In the genomic region with DNA sequence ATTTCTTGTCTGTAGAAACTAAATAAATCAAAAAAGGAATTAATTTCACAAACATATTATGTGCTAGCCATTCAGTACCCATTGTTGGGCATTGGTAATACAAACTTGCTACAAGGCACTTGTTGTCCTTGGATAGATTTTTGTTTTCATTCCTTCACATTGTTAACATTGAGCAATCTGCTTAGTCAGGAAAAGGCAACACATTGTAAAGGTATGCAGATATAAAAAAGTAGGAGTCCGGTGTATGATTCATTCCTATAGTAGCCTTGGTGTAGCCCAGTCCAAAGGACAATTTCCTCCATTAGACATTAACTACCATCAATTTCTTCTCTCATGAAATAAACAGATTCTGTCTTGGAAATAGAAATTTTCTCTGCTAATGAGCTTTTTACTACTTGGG, we compare ENCODE assay signal across 1 cellular context.
TF ChIP-seq lines count a peak whose summit lies in the region.

No MANE protein-coding gene starts in this region.

TF ChIP-seq in WTC11, 78 proteins besides CTCF, POLR2A, EP300 and RAD21 (continued from another document):
- TF ChIP-seq, protein P1, sequence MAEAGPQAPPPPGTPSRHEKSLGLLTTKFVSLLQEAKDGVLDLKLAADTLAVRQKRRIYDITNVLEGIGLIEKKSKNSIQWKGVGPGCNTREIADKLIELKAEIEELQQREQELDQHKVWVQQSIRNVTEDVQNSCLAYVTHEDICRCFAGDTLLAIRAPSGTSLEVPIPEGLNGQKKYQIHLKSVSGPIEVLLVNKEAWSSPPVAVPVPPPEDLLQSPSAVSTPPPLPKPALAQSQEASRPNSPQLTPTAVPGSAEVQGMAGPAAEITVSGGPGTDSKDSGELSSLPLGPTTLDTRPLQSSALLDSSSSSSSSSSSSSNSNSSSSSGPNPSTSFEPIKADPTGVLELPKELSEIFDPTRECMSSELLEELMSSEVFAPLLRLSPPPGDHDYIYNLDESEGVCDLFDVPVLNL (CRISPR knock-in tag; IDR thresholded peaks at IDR 0.05; ENCODE audit: borderline replicate concordance, low read depth) = no peak
- TF ChIP-seq, protein P2, sequence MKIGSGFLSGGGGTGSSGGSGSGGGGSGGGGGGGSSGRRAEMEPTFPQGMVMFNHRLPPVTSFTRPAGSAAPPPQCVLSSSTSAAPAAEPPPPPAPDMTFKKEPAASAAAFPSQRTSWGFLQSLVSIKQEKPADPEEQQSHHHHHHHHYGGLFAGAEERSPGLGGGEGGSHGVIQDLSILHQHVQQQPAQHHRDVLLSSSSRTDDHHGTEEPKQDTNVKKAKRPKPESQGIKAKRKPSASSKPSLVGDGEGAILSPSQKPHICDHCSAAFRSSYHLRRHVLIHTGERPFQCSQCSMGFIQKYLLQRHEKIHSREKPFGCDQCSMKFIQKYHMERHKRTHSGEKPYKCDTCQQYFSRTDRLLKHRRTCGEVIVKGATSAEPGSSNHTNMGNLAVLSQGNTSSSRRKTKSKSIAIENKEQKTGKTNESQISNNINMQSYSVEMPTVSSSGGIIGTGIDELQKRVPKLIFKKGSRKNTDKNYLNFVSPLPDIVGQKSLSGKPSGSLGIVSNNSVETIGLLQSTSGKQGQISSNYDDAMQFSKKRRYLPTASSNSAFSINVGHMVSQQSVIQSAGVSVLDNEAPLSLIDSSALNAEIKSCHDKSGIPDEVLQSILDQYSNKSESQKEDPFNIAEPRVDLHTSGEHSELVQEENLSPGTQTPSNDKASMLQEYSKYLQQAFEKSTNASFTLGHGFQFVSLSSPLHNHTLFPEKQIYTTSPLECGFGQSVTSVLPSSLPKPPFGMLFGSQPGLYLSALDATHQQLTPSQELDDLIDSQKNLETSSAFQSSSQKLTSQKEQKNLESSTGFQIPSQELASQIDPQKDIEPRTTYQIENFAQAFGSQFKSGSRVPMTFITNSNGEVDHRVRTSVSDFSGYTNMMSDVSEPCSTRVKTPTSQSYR (CRISPR knock-in tag; IDR thresholded peaks at IDR 0.05) = no peak
- TF ChIP-seq ZNF232 (CRISPR knock-in tag; IDR thresholded peaks at IDR 0.05) = no peak
- TF ChIP-seq SMAD3 (CRISPR knock-in tag; IDR thresholded peaks at IDR 0.05; ENCODE audit: borderline replicate concordance) = no peak
- TF ChIP-seq, protein P3, sequence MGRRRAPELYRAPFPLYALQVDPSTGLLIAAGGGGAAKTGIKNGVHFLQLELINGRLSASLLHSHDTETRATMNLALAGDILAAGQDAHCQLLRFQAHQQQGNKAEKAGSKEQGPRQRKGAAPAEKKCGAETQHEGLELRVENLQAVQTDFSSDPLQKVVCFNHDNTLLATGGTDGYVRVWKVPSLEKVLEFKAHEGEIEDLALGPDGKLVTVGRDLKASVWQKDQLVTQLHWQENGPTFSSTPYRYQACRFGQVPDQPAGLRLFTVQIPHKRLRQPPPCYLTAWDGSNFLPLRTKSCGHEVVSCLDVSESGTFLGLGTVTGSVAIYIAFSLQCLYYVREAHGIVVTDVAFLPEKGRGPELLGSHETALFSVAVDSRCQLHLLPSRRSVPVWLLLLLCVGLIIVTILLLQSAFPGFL (CRISPR knock-in tag; IDR thresholded peaks at IDR 0.05; ENCODE audit: borderline replicate concordance) = no peak
